ENCODE assay signal across 8 cellular contexts in the genomic region with DNA sequence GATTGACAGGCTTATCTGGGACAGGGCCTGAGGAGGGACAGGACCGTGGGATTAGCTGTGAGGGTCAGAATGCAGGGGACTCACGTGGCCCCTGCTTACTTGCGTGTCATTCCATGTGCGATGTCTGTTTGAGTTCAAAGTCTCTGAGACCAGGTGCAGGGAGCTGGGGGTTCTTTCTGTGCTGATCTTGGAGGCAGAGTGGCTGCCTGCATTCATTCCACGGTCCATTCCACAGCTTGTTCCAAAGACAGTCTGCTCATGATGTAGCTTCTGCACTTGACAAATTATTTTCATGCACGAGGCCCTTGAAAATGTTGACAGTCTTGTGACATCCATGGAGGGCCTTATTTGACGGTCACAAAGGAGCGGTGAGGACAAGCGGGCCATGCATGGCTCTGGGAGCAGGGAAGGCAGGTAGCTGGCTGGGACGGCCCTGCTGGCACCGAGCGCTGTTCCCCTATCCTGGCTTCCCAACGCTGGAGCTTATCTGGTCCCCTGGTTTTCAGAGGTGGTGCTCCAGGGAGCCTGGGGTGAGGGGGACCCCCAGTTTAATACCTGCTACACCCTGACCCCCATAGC. TPM values are rescaled to one million over a fixed set of nuclear protein-coding genes. Genes with fewer than 3 reads are reported as not detected.
DNase-seq lines count a peak whose midpoint lies in the region; ATAC-seq and TF ChIP-seq lines count a peak whose summit lies in the region.

No MANE protein-coding gene starts in this region.

- H3K27ac ChIP-seq in layer of hippocampus (ENCODE audit: low read depth, low read length), result peak overlapping the region; percentile 92

- H3K4me3 ChIP-seq in adipocyte (ENCODE audit: low read length), result peak overlapping the region; percentile 78
- H3K4me3 ChIP-seq in lower leg skin (ENCODE audit: low read depth, poor library complexity, severe bottlenecking), result no peak overlapping the region

- peak overlapping the region; percentile 76 for H3K9ac ChIP-seq in adipocyte (ENCODE audit: low read length)

- TF ChIP-seq POLR2A in lower leg skin (IDR thresholded peaks at IDR 0.05), result no peak

- no peak for ATAC-seq in HG03457 (IDR thresholded peaks at IDR 0.05; ENCODE audit: unreplicated experiment)
- no peak for ATAC-seq in activated CD4-positive, CD25-positive, alpha-beta regulatory T cell treated with anti-CD3 and anti-CD28 coated beads, Interleukin-2, amount 50 U/mL, for 24 hours

- H3K4me1 ChIP-seq in adipocyte (ENCODE audit: control insufficient read depth, insufficient read depth, low read length), result no peaks in the 10 kb centered on the region

- no peaks in the 10 kb centered on the region for H3K36me3 ChIP-seq in adipocyte (ENCODE audit: control insufficient read depth, insufficient read depth, low read length, severe bottlenecking)

- DNase-seq in NCI-H82 (lab: John Stamatoyannopoulos, UW) (peak; percentile 19), NCI-H82 treated with DMSO at 0.1 percent for 48 hours (lab: John Stamatoyannopoulos, UW; ENCODE audit: unreplicated experiment) (no peak), adipocyte (ENCODE audit: low read depth) (peak; percentile 30), superior temporal gyrus (ENCODE audit: extremely low spot score) (peak; percentile 68), lower leg skin (ENCODE audit: low spot score in 2 of 2) (no peak)

- no peak for TF ChIP-seq CTCF in lower leg skin (IDR thresholded peaks at IDR 0.05)

- H3K9me3 ChIP-seq in adipocyte (ENCODE audit: control insufficient read depth, low read length), result no peaks in the 10 kb centered on the region

- no peaks in the 10 kb centered on the region for H3K27me3 ChIP-seq in adipocyte (replicated peaks; ENCODE audit: control insufficient read depth, insufficient read depth, low read length)
- no peaks in the 10 kb centered on the region for H3K27me3 ChIP-seq in layer of hippocampus (ENCODE audit: control insufficient read depth, insufficient read depth, low read length)

- WGBS in lower leg skin, 2 donors, result 73 to 75% methylated on average over 12 to 13 of the region's 13 CpGs

- intact Hi-C loops in lower leg skin (cut with DNase I; ENCODE audit: low total_unique reads), result no loop called here

RNA-seq across cellular contexts. Expression of a gene that starts 23.0 kb away (rescaled TPM):
- total RNA-seq in lower leg skin, result 10 to 100 TPM; 21.8 to 47.5 (median 25.2) TPM

Comparison
In these comparisons a context has a peak if more than half of its experiments do, and no peak if none do; other contexts are left out.
1. DNase-seq: peak in NCI-H82 (single experiment), adipocyte (single experiment) and superior temporal gyrus (single experiment); none in NCI-H82 treated with DMSO at 0.1 percent for 48 hours (single experiment) and lower leg skin (0 of 2).